Comparison of ENCODE assay signal across 10 cellular contexts in the genomic region with DNA sequence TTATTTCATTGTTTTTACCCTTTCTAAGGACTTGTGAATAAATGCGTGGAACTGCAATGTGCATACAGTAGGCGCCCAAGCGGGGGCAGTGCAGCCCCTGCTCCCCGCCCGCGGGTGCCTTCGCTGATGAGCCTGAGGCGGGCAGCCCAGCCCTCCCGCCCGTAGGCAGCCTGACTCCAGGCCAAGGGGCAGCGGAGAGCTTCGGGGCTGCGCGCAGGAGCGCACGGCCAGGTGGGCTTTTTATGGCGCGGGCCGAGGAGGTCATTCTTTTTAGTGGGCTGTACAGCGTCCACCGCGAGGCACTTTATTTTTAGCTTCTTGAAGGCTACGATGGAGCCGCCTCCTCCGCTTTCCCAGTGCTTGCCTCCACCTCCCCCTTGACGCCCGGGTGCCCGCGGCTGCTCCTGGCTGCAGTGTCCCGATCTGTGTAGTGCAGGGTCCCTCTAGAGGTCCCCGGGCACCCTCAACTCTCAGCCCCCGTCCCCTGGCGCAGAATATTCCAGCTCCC.
DNase-seq lines count a peak whose midpoint lies in the region; ATAC-seq and FAIRE-seq lines count a peak whose summit lies in the region.
"Had no signal": no experiment of that assay in that cellular context is flagged by ENCODE, and none has a peak within 500 bp of the region (broad histone marks: within the 10 kb centered on the region; RNA-seq: fewer than 3 reads in every experiment).

No MANE protein-coding gene starts in this region.

- H3K4me1 ChIP-seq in iPS-18a (ENCODE audit: control insufficient read depth, low read depth, low read length) = no peaks in the 10 kb centered on the region

- no peak overlapping the region for H3K27ac ChIP-seq in iPS-18a (ENCODE audit: low read length)

- peaks cover 27% of the 10 kb centered on the region for H3K27me3 ChIP-seq in iPS-18a (ENCODE audit: control insufficient read depth, insufficient read depth, low read length)

- no peaks in the 10 kb centered on the region for H3K36me3 ChIP-seq in iPS-18a (ENCODE audit: control insufficient read depth, low read depth, low read length)

- POLR2A ChIA-PET in activated CD8-positive, alpha-beta T cell treated with anti-CD3 and anti-CD28 coated beads, Interleukin-2, amount 10 ng/mL, durations not matched to agents 7 days and 5 days (lab: Charles Lee) = no interaction called here

- CTCF ChIA-PET in activated CD8-positive, alpha-beta T cell treated with anti-CD3 and anti-CD28 coated beads, Interleukin-2, amount 10 ng/mL, durations not matched to agents 7 days and 5 days (lab: Charles Lee) = interaction anchor here (0.6 to 5.2 kb wide), 24 partner anchors 9 to 253 kb away, joined by 3 to 43 read pairs (median 4); no protein-coding TSS in a partner anchor

- no peak overlapping the region for H3K9ac ChIP-seq in iPS-18a (ENCODE audit: low read length)

- H3K9me3 Mint-ChIP-seq in activated CD8-positive, alpha-beta T cell treated with anti-CD3 and anti-CD28 coated beads, Interleukin-2, amount 10 ng/mL, durations not matched to agents 7 days and 5 days (ENCODE audit: insufficient read depth) = peaks cover 7% of the 10 kb centered on the region
- peaks cover 3 to 13% of the 10 kb centered on the region in 2 donors for H3K9me3 Mint-ChIP-seq in stimulated activated naive CD8-positive, alpha-beta T cell treated with anti-CD3 and anti-CD28 coated beads, Interleukin-15, amount 100 ng/mL, for 72 hours

- no peak overlapping the region for H3K27ac Mint-ChIP-seq in activated CD8-positive, alpha-beta T cell treated with anti-CD3 and anti-CD28 coated beads, Interleukin-2, amount 10 ng/mL, durations not matched to agents 7 days and 5 days
- no peak overlapping the region for H3K27ac Mint-ChIP-seq in stimulated activated naive CD8-positive, alpha-beta T cell treated with anti-CD3 and anti-CD28 coated beads, Interleukin-15, amount 100 ng/mL, for 72 hours

- no peaks in the 10 kb centered on the region for H3K9me3 ChIP-seq in iPS-18a (ENCODE audit: control insufficient read depth, low read depth, low read length)

- peak; percentile 19 for DNase-seq in stimulated activated CD4-positive, alpha-beta T cell treated with anti-CD3 and anti-CD28 coated beads, Interleukin-12 subunit alpha, Interleukin-12 subunit beta, amount 100 ng/mL, for 4 hours
- no peak for DNase-seq in stimulated activated CD4-positive, alpha-beta T cell treated with anti-CD3 and anti-CD28 coated beads, Interleukin-2, amount 100 ng/mL, for 48 hours
- DNase-seq in activated CD8-positive, alpha-beta T cell treated with anti-CD3 and anti-CD28 coated beads, Interleukin-2, amount 10 ng/mL, durations not matched to agents 7 days and 5 days = no peak
- peak; percentile 8 to 17 for DNase-seq in stimulated activated naive CD8-positive, alpha-beta T cell treated with anti-CD3 and anti-CD28 coated beads, Interleukin-15, amount 100 ng/mL, for 72 hours
- DNase-seq in T1000 (lab: John Stamatoyannopoulos, UW) (no peak), RCC 7860 (ENCODE audit: low spot score) (no peak)
- DNase-seq: EL, midbrain had no signal

- peaks cover 16% of the 10 kb centered on the region for H3K4me1 Mint-ChIP-seq in activated CD8-positive, alpha-beta T cell treated with anti-CD3 and anti-CD28 coated beads, Interleukin-2, amount 10 ng/mL, durations not matched to agents 7 days and 5 days (ENCODE audit: low read depth)
- H3K4me1 Mint-ChIP-seq in stimulated activated naive CD8-positive, alpha-beta T cell treated with anti-CD3 and anti-CD28 coated beads, Interleukin-15, amount 100 ng/mL, for 72 hours = peaks cover 19% of the 10 kb centered on the region

- peak overlapping the region; percentile 35 for H3K4me3 ChIP-seq in iPS-18a (ENCODE audit: low read length)

- H3K27me3 Mint-ChIP-seq in activated CD8-positive, alpha-beta T cell treated with anti-CD3 and anti-CD28 coated beads, Interleukin-2, amount 10 ng/mL, durations not matched to agents 7 days and 5 days (ENCODE audit: low read depth) = peaks cover 9% of the 10 kb centered on the region
- peaks cover 44% of the 10 kb centered on the region for H3K27me3 Mint-ChIP-seq in stimulated activated naive CD8-positive, alpha-beta T cell treated with anti-CD3 and anti-CD28 coated beads, Interleukin-15, amount 100 ng/mL, for 72 hours

- peak overlapping the region; percentile 42 for H3K4me3 Mint-ChIP-seq in activated CD8-positive, alpha-beta T cell treated with anti-CD3 and anti-CD28 coated beads, Interleukin-2, amount 10 ng/mL, durations not matched to agents 7 days and 5 days
- H3K4me3 Mint-ChIP-seq in stimulated activated naive CD8-positive, alpha-beta T cell treated with anti-CD3 and anti-CD28 coated beads, Interleukin-15, amount 100 ng/mL, for 72 hours = peak overlapping the region; percentile 72 to 76

- H3K36me3 Mint-ChIP-seq in activated CD8-positive, alpha-beta T cell treated with anti-CD3 and anti-CD28 coated beads, Interleukin-2, amount 10 ng/mL, durations not matched to agents 7 days and 5 days (ENCODE audit: low read depth) = no peaks in the 10 kb centered on the region

- FAIRE-seq in RCC 7860 (lab: Jason Lieb, UNC) = no peak

- peak; percentile 50 for ATAC-seq in activated CD8-positive, alpha-beta T cell treated with anti-CD3 and anti-CD28 coated beads, Interleukin-2, amount 10 ng/mL, durations not matched to agents 7 days and 5 days
- ATAC-seq in stimulated activated naive CD8-positive, alpha-beta T cell treated with anti-CD3 and anti-CD28 coated beads, Interleukin-15, amount 100 ng/mL, for 72 hours = peak; percentile 42
- no peak for ATAC-seq in GM21529 (IDR thresholded peaks at IDR 0.05; ENCODE audit: unreplicated experiment)

Comparison
In these comparisons a context has a peak if more than half of its experiments do, and no peak if none do; other contexts are left out.
1. DNase-seq: peak in stimulated activated CD4-positive, alpha-beta T cell treated with anti-CD3 and anti-CD28 coated beads, Interleukin-12 subunit alpha, Interleukin-12 subunit beta, amount 100 ng/mL, for 4 hours (single experiment) and stimulated activated naive CD8-positive, alpha-beta T cell treated with anti-CD3 and anti-CD28 coated beads, Interleukin-15, amount 100 ng/mL, for 72 hours (2 of 2); none in stimulated activated CD4-positive, alpha-beta T cell treated with anti-CD3 and anti-CD28 coated beads, Interleukin-2, amount 100 ng/mL, for 48 hours (0 of 2), activated CD8-positive, alpha-beta T cell treated with anti-CD3 and anti-CD28 coated beads, Interleukin-2, amount 10 ng/mL, durations not matched to agents 7 days and 5 days (single experiment), T1000 (single experiment) and RCC 7860 (single experiment).